Comparison of ENCODE assay signal across 1 cellular context in genomic region chr14:105399441-105399775, GRCh38.
TF ChIP-seq lines count a peak whose summit lies in the region.

No MANE protein-coding gene starts in this region.

TF ChIP-seq in HepG2, 621 proteins besides CTCF, POLR2A, EP300 and RAD21:
- TF ChIP-seq MYC (CRISPR knock-in tag; IDR thresholded peaks at IDR 0.05; ENCODE audit: borderline replicate concordance) (no peak), SP140L (CRISPR knock-in tag; IDR thresholded peaks at IDR 0.05; ENCODE audit: borderline replicate concordance) (no peak), RNF219 (CRISPR knock-in tag; IDR thresholded peaks at IDR 0.05) (no peak), ZNF337 (CRISPR knock-in tag; IDR thresholded peaks at IDR 0.05; ENCODE audit: borderline replicate concordance, low read depth) (0 out of 2 replicates have a peak, but pooled peaks have one; percentile 12), ZNF333 (CRISPR knock-in tag; IDR thresholded peaks at IDR 0.05; ENCODE audit: borderline replicate concordance) (no peak), REST (IDR thresholded peaks at IDR 0.05; ENCODE audit: borderline replicate concordance in 1 of 2, low read depth in 1 of 2, low read length in 2 of 2) (no peak), ZNF451 (CRISPR knock-in tag; IDR thresholded peaks at IDR 0.05) (no peak), E2F1 (CRISPR knock-in tag; IDR thresholded peaks at IDR 0.05) (no peak), MED13 (CRISPR knock-in tag; IDR thresholded peaks at IDR 0.05) (no peak), ZNF674 (CRISPR knock-in tag; IDR thresholded peaks at IDR 0.05; ENCODE audit: low read depth) (no peak), TBX3 (IDR thresholded peaks at IDR 0.05; ENCODE audit: borderline replicate concordance) (no peak), ZNF572 (CRISPR knock-in tag; IDR thresholded peaks at IDR 0.05) (no peak), ZNF253 (CRISPR knock-in tag; IDR thresholded peaks at IDR 0.05; ENCODE audit: borderline replicate concordance) (0 out of 2 replicates have a peak, but pooled peaks have one; percentile 36), SRY (CRISPR knock-in tag; IDR thresholded peaks at IDR 0.05) (no peak), MXI1 (IDR thresholded peaks at IDR 0.05; ENCODE audit: borderline replicate concordance, low read depth, low read length) (no peak)
